ENCODE assay signal across 28 cellular contexts in the genomic region with DNA sequence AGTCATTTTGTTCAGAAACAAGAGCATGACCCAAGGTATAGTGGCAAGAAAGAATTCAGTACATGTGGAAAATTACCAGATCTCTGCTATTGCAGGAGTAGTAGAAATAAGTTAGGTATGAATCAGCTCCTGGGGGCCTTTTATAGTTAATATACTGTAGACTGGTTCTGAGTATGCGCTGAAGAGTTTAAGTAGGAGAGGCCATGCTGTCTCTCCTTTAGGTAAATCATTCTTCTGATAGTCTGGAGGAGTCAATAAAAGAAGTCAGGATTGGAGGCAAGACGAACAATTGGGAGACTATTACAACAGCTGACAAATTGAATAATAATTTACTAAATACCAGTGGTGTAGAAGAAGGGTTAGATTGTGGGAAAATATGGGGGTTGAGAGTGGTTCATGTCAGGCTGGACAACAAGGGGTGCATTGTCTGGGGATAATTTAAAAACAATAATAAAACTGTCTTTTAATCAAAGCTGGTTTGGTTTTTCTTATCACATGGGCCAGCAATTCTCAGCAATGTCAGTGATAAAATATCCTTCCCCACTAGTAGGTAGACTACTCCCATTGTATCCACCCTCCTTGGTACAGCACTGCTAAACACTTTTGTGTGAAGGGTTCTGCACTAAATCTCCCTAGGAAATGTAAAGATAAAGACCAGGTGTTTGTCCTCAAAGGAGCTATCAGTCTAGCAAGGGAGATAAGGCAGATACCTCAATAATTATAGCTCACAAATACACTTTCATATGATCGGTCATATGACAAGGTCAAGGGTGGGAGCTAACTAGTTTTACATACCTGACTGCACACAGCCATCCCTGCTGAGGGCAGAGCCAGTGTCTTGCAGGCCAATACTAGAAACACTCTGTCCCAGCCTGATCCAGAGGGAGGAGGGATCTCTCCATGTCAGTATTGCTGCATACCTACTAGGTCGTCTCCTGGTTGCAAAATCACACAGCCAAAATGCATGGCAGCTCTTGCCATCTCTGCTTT.
DNase-seq lines count a peak whose midpoint lies in the region; ATAC-seq and TF ChIP-seq lines count a peak whose summit lies in the region.
"Had no signal": no experiment of that assay in that cellular context is flagged by ENCODE, and none has a peak within 500 bp of the region (broad histone marks: within the 10 kb centered on the region; RNA-seq: fewer than 3 reads in every experiment).

No MANE protein-coding gene starts in this region.

- no peaks in the 10 kb centered on the region for H3K9me3 ChIP-seq in colonic mucosa
- H3K9me3 ChIP-seq: BLaER1 treated with 17β-estradiol and CSF1 and Interleukin-3, amounts not matched to agents 10 nM and 100 nM; esophagus squamous epithelium had no signal

- peaks cover 6% of the 10 kb centered on the region for H3K4me1 ChIP-seq in colonic mucosa
- H3K4me1 ChIP-seq: BLaER1 treated with 17β-estradiol and CSF1 and Interleukin-3, amounts not matched to agents 10 nM and 100 nM had no signal

- no peak overlapping the region for H3K4me3 Mint-ChIP-seq in mesothelial cell of epicardium
- no peak overlapping the region for H3K4me3 Mint-ChIP-seq in stimulated activated effector memory CD8-positive, alpha-beta T cell treated with anti-CD3 and anti-CD28 coated beads, Interleukin-12 subunit alpha, Interleukin-12 subunit beta, amount 100 ng/mL, for 72 hours
- H3K4me3 Mint-ChIP-seq in activated T-helper 17 cell treated with anti-CD3 and anti-CD28 coated beads, Interleukin-2, amount 50 U/mL, for 72 hours = no peak overlapping the region
- H3K4me3 Mint-ChIP-seq: activated naive CD8-positive, alpha-beta T cell treated with anti-CD3 and anti-CD28 coated beads, Interleukin-2, amount 10 ng/mL, durations not matched to agents 7 days and 5 days; dendritic cell treated with granulocyte-macrophage colony-stimulating factor and Interleukin-4, amounts not matched to agents 40 ng/mL and 50 ng/mL, for 4 days; endodermal cell; naive thymus-derived CD8-positive, alpha-beta T cell had no signal

- no peak overlapping the region for H3K4me3 ChIP-seq in colonic mucosa
- H3K4me3 ChIP-seq: BLaER1 treated with 17β-estradiol and CSF1 and Interleukin-3, amounts not matched to agents 10 nM and 100 nM; esophagus squamous epithelium; K562 had no signal

- no peak overlapping the region for H3K27ac ChIP-seq in colonic mucosa
- H3K27ac ChIP-seq: BLaER1 treated with 17β-estradiol and CSF1 and Interleukin-3, amounts not matched to agents 10 nM and 100 nM had no signal

- H3K9ac ChIP-seq in colonic mucosa (ENCODE audit: low read depth in 2 of 2, low read length in 2 of 2) = no peak overlapping the region
- H3K9ac ChIP-seq: BLaER1 treated with 17β-estradiol and CSF1 and Interleukin-3, amounts not matched to agents 10 nM and 100 nM had no signal

- no peaks in the 10 kb centered on the region for H3K9me3 Mint-ChIP-seq in mesothelial cell of epicardium
- no peaks in the 10 kb centered on the region for H3K9me3 Mint-ChIP-seq in stimulated activated effector memory CD8-positive, alpha-beta T cell treated with anti-CD3 and anti-CD28 coated beads, Interleukin-12 subunit alpha, Interleukin-12 subunit beta, amount 100 ng/mL, for 72 hours
- H3K9me3 Mint-ChIP-seq in activated T-helper 17 cell treated with anti-CD3 and anti-CD28 coated beads, Interleukin-2, amount 50 U/mL, for 72 hours = no peaks in the 10 kb centered on the region
- H3K9me3 Mint-ChIP-seq: activated naive CD8-positive, alpha-beta T cell treated with anti-CD3 and anti-CD28 coated beads, Interleukin-2, amount 10 ng/mL, durations not matched to agents 7 days and 5 days; dendritic cell treated with granulocyte-macrophage colony-stimulating factor and Interleukin-4, amounts not matched to agents 40 ng/mL and 50 ng/mL, for 4 days; endodermal cell; naive thymus-derived CD8-positive, alpha-beta T cell had no signal

- no peaks in the 10 kb centered on the region for H3K27me3 ChIP-seq in colonic mucosa
- H3K27me3 ChIP-seq: BLaER1 treated with 17β-estradiol and CSF1 and Interleukin-3, amounts not matched to agents 10 nM and 100 nM; esophagus squamous epithelium had no signal

- peak overlapping the region; percentile 26 for H3K27ac Mint-ChIP-seq in mesothelial cell of epicardium
- peak overlapping the region; percentile 3 for H3K27ac Mint-ChIP-seq in stimulated activated effector memory CD8-positive, alpha-beta T cell treated with anti-CD3 and anti-CD28 coated beads, Interleukin-12 subunit alpha, Interleukin-12 subunit beta, amount 100 ng/mL, for 72 hours
- no peak overlapping the region for H3K27ac Mint-ChIP-seq in activated T-helper 17 cell treated with anti-CD3 and anti-CD28 coated beads, Interleukin-2, amount 50 U/mL, for 72 hours
- H3K27ac Mint-ChIP-seq: activated naive CD8-positive, alpha-beta T cell treated with anti-CD3 and anti-CD28 coated beads, Interleukin-2, amount 10 ng/mL, durations not matched to agents 7 days and 5 days; dendritic cell treated with granulocyte-macrophage colony-stimulating factor and Interleukin-4, amounts not matched to agents 40 ng/mL and 50 ng/mL, for 4 days; endodermal cell; naive thymus-derived CD8-positive, alpha-beta T cell had no signal

- TF ChIP-seq CTCF in colonic mucosa (IDR thresholded peaks at IDR 0.05) (no peak), mesothelial cell of epicardium (IDR thresholded peaks at IDR 0.05; ENCODE audit: unreplicated experiment) (no peak)

- ATAC-seq in stimulated activated effector memory CD8-positive, alpha-beta T cell treated with anti-CD3 and anti-CD28 coated beads, Interleukin-12 subunit alpha, Interleukin-12 subunit beta, amount 100 ng/mL, for 72 hours = no peak
- no peak for ATAC-seq in GM18868 (IDR thresholded peaks at IDR 0.05; ENCODE audit: unreplicated experiment)
- ATAC-seq in activated T-helper 17 cell treated with anti-CD3 and anti-CD28 coated beads, Interleukin-2, amount 50 U/mL, for 72 hours (replicated peaks) = no peak
- no peak for ATAC-seq in HG02610 (IDR thresholded peaks at IDR 0.05; ENCODE audit: unreplicated experiment)
- ATAC-seq: K562; left ventricle myocardium superior; naive thymus-derived CD8-positive, alpha-beta T cell had no signal

- no peaks in the 10 kb centered on the region for H3K36me3 Mint-ChIP-seq in mesothelial cell of epicardium
- H3K36me3 Mint-ChIP-seq in stimulated activated effector memory CD8-positive, alpha-beta T cell treated with anti-CD3 and anti-CD28 coated beads, Interleukin-12 subunit alpha, Interleukin-12 subunit beta, amount 100 ng/mL, for 72 hours = no peaks in the 10 kb centered on the region
- H3K36me3 Mint-ChIP-seq in activated T-helper 17 cell treated with anti-CD3 and anti-CD28 coated beads, Interleukin-2, amount 50 U/mL, for 72 hours (ENCODE audit: low read depth) = no peaks in the 10 kb centered on the region
- H3K36me3 Mint-ChIP-seq: activated naive CD8-positive, alpha-beta T cell treated with anti-CD3 and anti-CD28 coated beads, Interleukin-2, amount 10 ng/mL, durations not matched to agents 7 days and 5 days had no signal

- no peaks in the 10 kb centered on the region for H3K27me3 Mint-ChIP-seq in mesothelial cell of epicardium (ENCODE audit: low read depth)
- no peaks in the 10 kb centered on the region for H3K27me3 Mint-ChIP-seq in activated T-helper 17 cell treated with anti-CD3 and anti-CD28 coated beads, Interleukin-2, amount 50 U/mL, for 72 hours
- H3K27me3 Mint-ChIP-seq: activated naive CD8-positive, alpha-beta T cell treated with anti-CD3 and anti-CD28 coated beads, Interleukin-2, amount 10 ng/mL, durations not matched to agents 7 days and 5 days; dendritic cell treated with granulocyte-macrophage colony-stimulating factor and Interleukin-4, amounts not matched to agents 40 ng/mL and 50 ng/mL, for 4 days; naive thymus-derived CD8-positive, alpha-beta T cell had no signal

- peaks cover 50% of the 10 kb centered on the region for H3K4me1 Mint-ChIP-seq in mesothelial cell of epicardium
- no peaks in the 10 kb centered on the region for H3K4me1 Mint-ChIP-seq in stimulated activated effector memory CD8-positive, alpha-beta T cell treated with anti-CD3 and anti-CD28 coated beads, Interleukin-12 subunit alpha, Interleukin-12 subunit beta, amount 100 ng/mL, for 72 hours
- H3K4me1 Mint-ChIP-seq in activated T-helper 17 cell treated with anti-CD3 and anti-CD28 coated beads, Interleukin-2, amount 50 U/mL, for 72 hours = no peaks in the 10 kb centered on the region
- H3K4me1 Mint-ChIP-seq: activated naive CD8-positive, alpha-beta T cell treated with anti-CD3 and anti-CD28 coated beads, Interleukin-2, amount 10 ng/mL, durations not matched to agents 7 days and 5 days; naive thymus-derived CD8-positive, alpha-beta T cell had no signal

- peaks cover 4% of the 10 kb centered on the region for H3K36me3 ChIP-seq in colonic mucosa

- intact Hi-C loops in colonic mucosa (cut with DNase I) = no loop called here

- peak; percentile 39 for DNase-seq in HK-2 (ENCODE audit: unreplicated experiment)
- DNase-seq in colonic mucosa = peak; percentile 34
- no peak for DNase-seq in mesothelial cell of epicardium (ENCODE audit: low spot score in 2 of 2, unreplicated experiment in 2 of 2)
- no peak for DNase-seq in stimulated activated effector memory CD8-positive, alpha-beta T cell treated with anti-CD3 and anti-CD28 coated beads, Interleukin-12 subunit alpha, Interleukin-12 subunit beta, amount 100 ng/mL, for 72 hours (ENCODE audit: low spot score in 2 of 2)
- DNase-seq in H4 (ENCODE audit: low spot score) = no peak
- DNase-seq: activated CD4-positive, alpha-beta T cell treated with anti-CD3 and anti-CD28 coated beads for 48 hours; activated CD8-positive, alpha-beta memory T cell treated with anti-CD3 and anti-CD28 coated beads for 24 hours; activated gamma-delta T cell; activated naive CD8-positive, alpha-beta T cell treated with anti-CD3 and anti-CD28 coated beads, Interleukin-2, amount 10 ng/mL, durations not matched to agents 7 days and 5 days; activated T-cell treated with anti-CD3 and anti-CD28 coated beads, Interleukin-2, amount 50 U/mL, for 1 hour; caudate nucleus; endodermal cell; esophagus squamous epithelium; hippocampal formation; left ventricle myocardium superior; naive thymus-derived CD8-positive, alpha-beta T cell; NCI-H1105 treated with DMSO at 0.1 percent for 48 hours; NCI-H2081; NCI-H226; retina; stimulated activated CD4-positive, alpha-beta T cell treated with anti-CD3 and anti-CD28 coated beads, Interleukin-2, amount 100 ng/mL, for 48 hours; substantia nigra had no signal

Comparison
In these comparisons a context has a peak if more than half of its experiments do, and no peak if none do; other contexts are left out.
1. DNase-seq: peak in HK-2 (single experiment) and colonic mucosa (single experiment); none in mesothelial cell of epicardium (0 of 2), stimulated activated effector memory CD8-positive, alpha-beta T cell treated with anti-CD3 and anti-CD28 coated beads, Interleukin-12 subunit alpha, Interleukin-12 subunit beta, amount 100 ng/mL, for 72 hours (0 of 2) and H4 (single experiment).